In genomic region chr22:41526802-41527799, GRCh38 we compare ENCODE assay signal across 1 cellular context.
TF ChIP-seq lines count a peak whose summit lies in the region.

No MANE protein-coding gene starts in this region.

TF ChIP-seq in liver, 16 proteins besides CTCF, POLR2A, EP300 and RAD21 (continued from another document):
- peak in 1 of 2 donors; percentile 6 for TF ChIP-seq HNF4A (conservative IDR thresholded peaks at IDR 0.05)
- TF ChIP-seq ATF3 (IDR thresholded peaks at IDR 0.05): no peak
- TF ChIP-seq REST (IDR thresholded peaks at IDR 0.05): no peak
